Comparison of ENCODE assay signal across 8 cellular contexts in the genomic region with DNA sequence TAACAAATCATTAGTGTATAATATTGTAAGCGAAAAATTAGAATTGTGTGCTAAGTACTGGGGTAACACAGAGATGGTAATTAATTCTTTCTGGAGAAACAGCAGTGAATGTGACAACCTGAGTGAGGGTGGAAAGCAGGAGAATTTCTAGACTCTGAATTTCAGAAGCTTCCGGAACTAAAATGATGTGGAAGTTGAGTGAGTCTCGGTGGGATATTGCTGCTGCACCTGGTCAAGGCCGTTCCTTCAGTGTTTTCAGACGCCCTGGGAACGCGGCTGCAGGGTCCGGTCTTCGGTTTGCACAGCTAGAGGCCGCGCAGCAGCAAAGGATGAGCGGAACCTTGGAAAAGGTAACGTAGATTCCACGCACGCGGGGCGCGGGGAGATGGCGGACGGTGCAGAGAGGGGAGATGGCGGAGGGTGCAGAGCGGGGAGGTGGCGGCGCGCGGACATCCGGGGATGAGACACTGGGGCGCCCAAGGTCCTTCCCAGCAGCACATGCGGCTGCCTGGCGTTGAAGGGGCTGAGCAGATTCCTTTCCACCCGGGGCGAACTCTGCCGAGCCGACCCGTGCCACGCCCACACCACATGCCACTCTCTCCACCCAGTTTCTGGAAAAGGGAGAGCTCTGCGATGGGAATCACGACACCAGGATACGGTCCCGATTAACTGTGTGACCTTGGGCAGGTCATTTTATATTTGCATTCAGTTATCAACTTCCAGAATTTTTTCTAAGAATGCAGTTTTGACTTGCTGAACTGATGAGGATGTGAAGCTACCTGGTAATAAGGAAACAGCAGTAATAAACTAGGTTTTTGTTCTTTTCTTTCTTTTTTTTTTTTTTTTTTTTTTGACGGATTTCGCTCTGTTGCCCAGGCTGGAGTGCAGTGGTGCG. TPM values are rescaled to one million over a fixed set of nuclear protein-coding genes. Genes with fewer than 3 reads are reported as not detected.
DNase-seq lines count a peak whose midpoint lies in the region; ATAC-seq, FAIRE-seq and TF ChIP-seq lines count a peak whose summit lies in the region.

A gene (plus strand): TSS at position 232 of the 895 bp plus-strand sequence. CDS start 98 bp downstream, at position 330.

- POLR2A ChIA-PET in activated B cell treated with CpG ODN at 0.5 μM for 24 hours (lab: Charles Lee): interaction anchor here (0.7 to 2.2 kb wide), 10 partner anchors 9 to 705 kb away, joined by 3 to 68 read pairs (median 5); a partner anchor contains a TSS

- no peak for TF ChIP-seq CTCF in activated B cell treated with CpG ODN at 0.5 μM for 24 hours (IDR thresholded peaks at IDR 0.05)

- H3K4me3 Mint-ChIP-seq in activated B cell treated with CpG ODN at 0.5 μM for 24 hours: peak within 1 kb of the TSS; percentile 100

- CTCF ChIA-PET in activated B cell treated with CpG ODN at 0.5 μM for 24 hours (lab: Charles Lee): interaction anchor here (1.5 kb wide), 1 partner anchor 9 kb away, joined by 3 read pairs; no protein-coding TSS in a partner anchor

- intact Hi-C loops in activated B cell treated with CpG ODN at 0.5 μM for 24 hours (cut with micrococcal nuclease): loop anchor here (1.0 to 5.0 kb wide), 5 partner anchors 9 to 704 kb away; a partner anchor contains a TSS

- H3K36me3 Mint-ChIP-seq in activated B cell treated with CpG ODN at 0.5 μM for 24 hours (ENCODE audit: low read depth): peaks cover 13% of the 10 kb centered on the region

- peak within 1 kb of the TSS; percentile 97 for H3K27ac ChIP-seq in caudate nucleus (ENCODE audit: low read depth, low read length)

- ATAC-seq in GM18907 (IDR thresholded peaks at IDR 0.05; ENCODE audit: unreplicated experiment) (peak; percentile 86), HG03175 (IDR thresholded peaks at IDR 0.05; ENCODE audit: unreplicated experiment) (peak; percentile 94), activated B cell treated with CpG ODN at 0.5 μM for 24 hours (ENCODE audit: low read depth) (peak; percentile 100)

- peak within 1 kb of the TSS; percentile 100 for H3K27ac Mint-ChIP-seq in activated B cell treated with CpG ODN at 0.5 μM for 24 hours

- in situ Hi-C loops in ACHN (cut with HindIII; ENCODE audit: low pct_ligation_motif_present, low pct_unique_long_range_greater_than_20kb, low sequenced_read_pairs): no loop called here

- peak; percentile 43 for FAIRE-seq in islet of Langerhans (lab: Jason Lieb, UNC)

- H3K9me3 Mint-ChIP-seq in activated B cell treated with CpG ODN at 0.5 μM for 24 hours: no peaks in the 10 kb centered on the region

- DNase-seq in ACHN: peak; percentile 95
- DNase-seq in NCI-H226: peak; percentile 93
- DNase-seq in activated B cell treated with CpG ODN at 0.5 μM for 24 hours: peak; percentile 84
- peak; percentile 30 to 96 (median 82) for DNase-seq in caudate nucleus (lab: John Stamatoyannopoulos, UW)
- peak; percentile 86 for DNase-seq in stimulated activated CD4-positive, alpha-beta T cell treated with anti-CD3 and anti-CD28 coated beads, Interleukin-12 subunit alpha, Interleukin-12 subunit beta, amount 100 ng/mL, for 4 hours

- peaks cover 15% of the 10 kb centered on the region for H3K4me1 Mint-ChIP-seq in activated B cell treated with CpG ODN at 0.5 μM for 24 hours

- no peaks in the 10 kb centered on the region for H3K27me3 Mint-ChIP-seq in activated B cell treated with CpG ODN at 0.5 μM for 24 hours

RNA-seq across cellular contexts. Expression of the gene that starts here (rescaled TPM):
- total RNA-seq in activated B cell treated with CpG ODN at 0.5 μM for 24 hours: 38.3 and 40.6 TPM in 2 replicates

Comparison
In these comparisons a context has a peak if more than half of its experiments do, and no peak if none do; other contexts are left out.
1. Peak in every context shown above with its lines: DNase-seq, ATAC-seq and H3K27ac ChIP-seq.